1 cellular context compared by ENCODE assay signal in genomic region chr11:17394743-17395390, GRCh38.
TF ChIP-seq lines count a peak whose summit lies in the region.

No MANE protein-coding gene starts in this region.

TF ChIP-seq in K562, 482 proteins besides CTCF, POLR2A, EP300 and RAD21:
- TF ChIP-seq SPI1 (IDR thresholded peaks at IDR 0.05; ENCODE audit: borderline replicate concordance, low read depth, low read length) (0 out of 2 replicates have a peak, but pooled peaks have one; percentile 16), ZNF124 (CRISPR knock-in tag; IDR thresholded peaks at IDR 0.05) (no peak), DLX4 (CRISPR knock-in tag; IDR thresholded peaks at IDR 0.05) (no peak)
